8 cellular contexts compared by ENCODE assay signal in genomic region chr14:34982421-34983147, GRCh38.
DNase-seq lines count a peak whose midpoint lies in the region; ATAC-seq and TF ChIP-seq lines count a peak whose summit lies in the region.

Gene SRP54, plus strand, starts transcription at chr14:34982992. Its CDS starts 13,718 bp downstream, at chr14:34996710.

- no peaks in the 10 kb centered on the region for H3K27me3 ChIP-seq in layer of hippocampus (ENCODE audit: control insufficient read depth, insufficient read depth, low read length)

- DNase-seq in NCI-H526 (lab: John Stamatoyannopoulos, UW) (peak; percentile 97 to 99), coronary artery (ENCODE audit: low spot score) (peak; percentile 99)
- peak; percentile 100 for DNase-seq in activated CD4-positive, alpha-beta T cell treated with anti-CD3 and anti-CD28 coated beads for 48 hours
- peak; percentile 98 to 99 for DNase-seq in stimulated activated CD4-positive, alpha-beta T cell treated with anti-CD3 and anti-CD28 coated beads, Interleukin-1b, Interleukin-23, amount 100 ng/mL, for 4 hours (ENCODE audit: low read depth in 2 of 2)

- peak; percentile 18; the same call in 1 of the 2 replicates for TF ChIP-seq CTCF in C4-2B (conservative IDR thresholded peaks at IDR 0.05)
- TF ChIP-seq CTCF in coronary artery (IDR thresholded peaks at IDR 0.05) = no peak

- H3K4me3 ChIP-seq in coronary artery = peak within 1 kb of the TSS; percentile 85

- ATAC-seq in GM19328 (IDR thresholded peaks at IDR 0.05; ENCODE audit: unreplicated experiment) (peak; percentile 82), HG03469 (IDR thresholded peaks at IDR 0.05; ENCODE audit: unreplicated experiment) (peak; percentile 68)

- H3K27ac ChIP-seq in C4-2B (peak within 1 kb of the TSS; percentile 86), coronary artery (peak within 1 kb of the TSS; percentile 95 to 96), layer of hippocampus (ENCODE audit: low read depth, low read length) (peak within 1 kb of the TSS; percentile 99)

Comparison
In these comparisons a context has a peak if more than half of its experiments do, and no peak if none do; other contexts are left out.
1. Peak in every context shown above with its lines: DNase-seq, ATAC-seq, H3K4me3 ChIP-seq and H3K27ac ChIP-seq.